17 cellular contexts compared by ENCODE assay signal in the genomic region with DNA sequence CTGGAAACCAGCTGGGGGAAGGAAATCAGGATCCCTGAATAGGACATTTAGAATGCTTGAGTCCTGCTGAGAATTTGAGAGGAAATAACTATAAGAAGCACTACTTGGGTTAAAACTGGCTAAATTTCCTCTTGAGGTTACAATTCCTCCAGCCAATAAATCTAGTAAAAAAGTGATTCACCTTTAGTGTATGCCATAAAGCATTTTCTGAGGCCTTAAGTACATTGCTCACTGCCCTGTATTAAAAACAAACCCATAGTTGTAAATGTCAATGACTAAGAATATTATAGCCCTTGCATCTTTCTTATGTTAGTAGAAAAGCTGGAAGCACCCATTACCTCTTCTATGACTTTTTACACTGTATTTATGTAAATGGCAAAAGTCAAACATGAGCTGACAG.
A peak's percentile ranks its signal among the peaks of the same experiment; 100 is the strongest.
DNase-seq lines count a peak whose midpoint lies in the region; ATAC-seq and TF ChIP-seq lines count a peak whose summit lies in the region.
"Had no signal": no experiment of that assay in that cellular context is flagged by ENCODE, and none has a peak within 500 bp of the region (broad histone marks: within the 10 kb centered on the region; RNA-seq: fewer than 3 reads in every experiment).

No MANE protein-coding gene starts in this region.

- H3K4me1 Mint-ChIP-seq in GM23338, result peaks cover 7% of the 10 kb centered on the region; the same call in 2 of the 3 replicates
- H3K4me1 Mint-ChIP-seq: naive thymus-derived CD8-positive, alpha-beta T cell had no signal

- no peaks in the 10 kb centered on the region for H3K79me2 ChIP-seq in GM23338 (replicated peaks; ENCODE audit: insufficient read depth)
- H3K79me2 ChIP-seq in smooth muscle cell (ENCODE audit: low read depth), result no peaks in the 10 kb centered on the region

- H3K4me1 ChIP-seq in GM23338 (ENCODE audit: insufficient read depth), result no peaks in the 10 kb centered on the region
- peaks cover 10% of the 10 kb centered on the region; the same call in 1 of the 2 replicates for H3K4me1 ChIP-seq in SJSA1 (replicated peaks)
- no peaks in the 10 kb centered on the region for H3K4me1 ChIP-seq in smooth muscle cell (ENCODE audit: low read depth)
- H3K4me1 ChIP-seq: gastroesophageal sphincter, suprapubic skin had no signal

- TF ChIP-seq POLR2A in erythroblast (IDR thresholded peaks at IDR 0.05; ENCODE audit: low read length), result no peak

- H4K20me1 ChIP-seq in GM23338 (replicated peaks; ENCODE audit: insufficient read depth) (no peaks in the 10 kb centered on the region), smooth muscle cell (ENCODE audit: low read depth) (no peaks in the 10 kb centered on the region)

- H3F3A ChIP-seq in GM23338 (replicated peaks; ENCODE audit: low read depth), result no peaks in the 10 kb centered on the region
- no peaks in the 10 kb centered on the region for H3F3A ChIP-seq in smooth muscle cell (ENCODE audit: low read depth)

- no peaks in the 10 kb centered on the region for H3K36me3 Mint-ChIP-seq in GM23338 (ENCODE audit: low read depth)
- H3K36me3 Mint-ChIP-seq: naive thymus-derived CD8-positive, alpha-beta T cell had no signal

- H3K9me3 Mint-ChIP-seq in GM23338, result peaks cover 4% of the 10 kb centered on the region

- H3K27me3 ChIP-seq in GM23338 (ENCODE audit: insufficient read depth) (no peaks in the 10 kb centered on the region), SJSA1 (replicated peaks) (no peaks in the 10 kb centered on the region; the same call in 1 of the 2 replicates), smooth muscle cell (ENCODE audit: low read depth) (no peaks in the 10 kb centered on the region), MG63 (no peaks in the 10 kb centered on the region)
- H3K27me3 ChIP-seq: gastroesophageal sphincter, sigmoid colon, suprapubic skin had no signal

- H3K36me3 ChIP-seq in GM23338 (ENCODE audit: insufficient read depth) (no peaks in the 10 kb centered on the region), SJSA1 (no peaks in the 10 kb centered on the region), smooth muscle cell (ENCODE audit: low read depth) (no peaks in the 10 kb centered on the region), MG63 (no peaks in the 10 kb centered on the region)
- H3K36me3 ChIP-seq: gastroesophageal sphincter, sigmoid colon, suprapubic skin had no signal

- no peak overlapping the region for H3K4me3 Mint-ChIP-seq in GM23338
- H3K4me3 Mint-ChIP-seq: activated naive CD4-positive, alpha-beta T cell treated with anti-CD3 and anti-CD28 coated beads for 36 hours; naive thymus-derived CD8-positive, alpha-beta T cell had no signal

- no peaks in the 10 kb centered on the region for H3K9me3 ChIP-seq in SJSA1 (replicated peaks)
- no peaks in the 10 kb centered on the region for H3K9me3 ChIP-seq in smooth muscle cell (replicated peaks; ENCODE audit: low read depth)
- no peaks in the 10 kb centered on the region for H3K9me3 ChIP-seq in MG63
- H3K9me3 ChIP-seq: gastroesophageal sphincter, sigmoid colon, suprapubic skin had no signal

- H3K4me3 ChIP-seq in GM23338 (no peak overlapping the region), SJSA1 (no peak overlapping the region), smooth muscle cell (no peak overlapping the region), MG63 (no peak overlapping the region)
- H3K4me3 ChIP-seq: coronary artery, gastroesophageal sphincter, sigmoid colon, suprapubic skin had no signal

- ATAC-seq in GM23338 (no peak), GM21515 (IDR thresholded peaks at IDR 0.05; ENCODE audit: unreplicated experiment) (no peak)
- ATAC-seq: gastroesophageal sphincter; naive thymus-derived CD8-positive, alpha-beta T cell had no signal

- no peaks in the 10 kb centered on the region for H3K27me3 Mint-ChIP-seq in GM23338 (ENCODE audit: insufficient read depth, low read depth, poor library complexity)
- H3K27me3 Mint-ChIP-seq: naive thymus-derived CD8-positive, alpha-beta T cell had no signal

- no peak overlapping the region for H3K4me2 ChIP-seq in GM23338
- H3K4me2 ChIP-seq in smooth muscle cell, result peak overlapping the region; percentile 50

- no peaks in the 10 kb centered on the region for H3K9me2 ChIP-seq in GM23338 (ENCODE audit: insufficient read depth)

- no peak overlapping the region; the same call in 1 of the 2 replicates for H2AFZ ChIP-seq in GM23338
- no peak overlapping the region for H2AFZ ChIP-seq in smooth muscle cell (ENCODE audit: low read depth)

- no peak for DNase-seq in GM23338 (ENCODE audit: low spot score)
- peak in 1 of 2 experiments; percentile 32 for DNase-seq in SJSA1 (ENCODE audit: low read depth in 1 of 2, low spot score in 2 of 2)
- peak; percentile 64 for DNase-seq in fibroblast of peridontal ligament (ENCODE audit: extremely low read depth)
- no peak for DNase-seq in smooth muscle cell (lab: John Stamatoyannopoulos, UW; ENCODE audit: unreplicated experiment)
- no peak for DNase-seq in MG63
- no peak for DNase-seq in erythroblast (lab: John Stamatoyannopoulos, UW)
- DNase-seq: activated naive CD4-positive, alpha-beta T cell treated with anti-CD3 and anti-CD28 coated beads for 36 hours; GOT3; naive thymus-derived CD8-positive, alpha-beta T cell; NCI-H1417; NCI-H524 treated with DMSO at 0.1 percent for 48 hours; RPMI8226; sigmoid colon had no signal

- peak overlapping the region; percentile 4; the same call in 1 of the 2 replicates for H3K27ac Mint-ChIP-seq in GM23338
- H3K27ac Mint-ChIP-seq: activated naive CD4-positive, alpha-beta T cell treated with anti-CD3 and anti-CD28 coated beads for 36 hours; naive thymus-derived CD8-positive, alpha-beta T cell had no signal

- no peak for TF ChIP-seq CTCF in GM23338 (conservative IDR thresholded peaks at IDR 0.05; ENCODE audit: low read depth in 2 of 2)
- TF ChIP-seq CTCF in smooth muscle cell (IDR thresholded peaks at IDR 0.05; ENCODE audit: borderline replicate concordance, insufficient read depth, poor library complexity, severe bottlenecking), result no peak

- H3K9ac ChIP-seq in smooth muscle cell (ENCODE audit: low read depth), result no peak overlapping the region

- H3K27ac ChIP-seq in GM23338 (ENCODE audit: low read depth) (no peak overlapping the region), SJSA1 (peak overlapping the region; percentile 36), smooth muscle cell (ENCODE audit: low read depth) (peak overlapping the region; percentile 53)
- H3K27ac ChIP-seq: coronary artery, gastroesophageal sphincter, sigmoid colon, suprapubic skin had no signal

TF ChIP-seq in GM23338, 12 proteins besides CTCF, POLR2A, EP300 and RAD21:
- no peak for TF ChIP-seq JUNB (IDR thresholded peaks at IDR 0.05; ENCODE audit: unreplicated experiment)
- TF ChIP-seq, protein P1, sequence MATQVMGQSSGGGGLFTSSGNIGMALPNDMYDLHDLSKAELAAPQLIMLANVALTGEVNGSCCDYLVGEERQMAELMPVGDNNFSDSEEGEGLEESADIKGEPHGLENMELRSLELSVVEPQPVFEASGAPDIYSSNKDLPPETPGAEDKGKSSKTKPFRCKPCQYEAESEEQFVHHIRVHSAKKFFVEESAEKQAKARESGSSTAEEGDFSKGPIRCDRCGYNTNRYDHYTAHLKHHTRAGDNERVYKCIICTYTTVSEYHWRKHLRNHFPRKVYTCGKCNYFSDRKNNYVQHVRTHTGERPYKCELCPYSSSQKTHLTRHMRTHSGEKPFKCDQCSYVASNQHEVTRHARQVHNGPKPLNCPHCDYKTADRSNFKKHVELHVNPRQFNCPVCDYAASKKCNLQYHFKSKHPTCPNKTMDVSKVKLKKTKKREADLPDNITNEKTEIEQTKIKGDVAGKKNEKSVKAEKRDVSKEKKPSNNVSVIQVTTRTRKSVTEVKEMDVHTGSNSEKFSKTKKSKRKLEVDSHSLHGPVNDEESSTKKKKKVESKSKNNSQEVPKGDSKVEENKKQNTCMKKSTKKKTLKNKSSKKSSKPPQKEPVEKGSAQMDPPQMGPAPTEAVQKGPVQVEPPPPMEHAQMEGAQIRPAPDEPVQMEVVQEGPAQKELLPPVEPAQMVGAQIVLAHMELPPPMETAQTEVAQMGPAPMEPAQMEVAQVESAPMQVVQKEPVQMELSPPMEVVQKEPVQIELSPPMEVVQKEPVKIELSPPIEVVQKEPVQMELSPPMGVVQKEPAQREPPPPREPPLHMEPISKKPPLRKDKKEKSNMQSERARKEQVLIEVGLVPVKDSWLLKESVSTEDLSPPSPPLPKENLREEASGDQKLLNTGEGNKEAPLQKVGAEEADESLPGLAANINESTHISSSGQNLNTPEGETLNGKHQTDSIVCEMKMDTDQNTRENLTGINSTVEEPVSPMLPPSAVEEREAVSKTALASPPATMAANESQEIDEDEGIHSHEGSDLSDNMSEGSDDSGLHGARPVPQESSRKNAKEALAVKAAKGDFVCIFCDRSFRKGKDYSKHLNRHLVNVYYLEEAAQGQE (IDR thresholded peaks at IDR 0.05; ENCODE audit: unreplicated experiment), result no peak
- no peak for TF ChIP-seq ZNF331 (CRISPR knock-in tag; IDR thresholded peaks at IDR 0.05; ENCODE audit: low read depth)
